In the genomic region with DNA sequence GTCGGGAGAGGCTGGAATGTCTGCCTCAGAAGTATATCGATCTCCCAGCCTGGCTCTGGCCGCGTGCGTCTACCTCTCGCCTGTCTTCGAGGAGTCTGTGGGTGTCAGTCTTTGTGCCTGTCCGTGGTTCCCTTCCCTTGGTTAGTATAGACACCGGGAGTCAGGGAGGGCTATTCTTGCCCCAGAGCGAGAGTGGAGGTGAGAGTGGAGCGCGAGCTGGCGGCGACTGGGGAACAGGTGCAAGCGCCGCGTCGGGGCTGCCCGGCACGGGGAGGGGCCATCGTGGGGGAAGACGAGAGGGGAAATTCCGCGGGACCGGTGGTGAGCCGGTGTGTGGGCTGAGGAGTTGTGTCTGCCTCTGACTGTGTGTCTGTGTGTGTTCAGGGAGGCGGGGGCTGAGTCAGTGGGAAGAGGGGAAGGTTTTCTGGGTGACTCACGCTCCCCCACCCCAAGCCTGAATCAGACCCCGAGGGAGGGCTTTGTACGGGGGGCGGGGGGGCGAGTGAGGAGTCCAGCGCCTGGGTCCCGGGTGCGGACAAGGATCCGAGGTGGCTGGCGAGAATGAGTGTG, we compare ENCODE assay signal across 8 cellular contexts. TPM values are rescaled to one million over a fixed set of nuclear protein-coding genes. Genes with fewer than 3 reads are reported as not detected.
DNase-seq lines count a peak whose midpoint lies in the region; ATAC-seq, FAIRE-seq and TF ChIP-seq lines count a peak whose summit lies in the region.

No MANE protein-coding gene starts in this region.

- H3K9me3 ChIP-seq in keratinocyte (ENCODE audit: control insufficient read depth, low read depth, low read length) = no peaks in the 10 kb centered on the region

- H3K36me3 ChIP-seq in keratinocyte (ENCODE audit: control insufficient read depth in 2 of 2, extremely low read depth in 1 of 2, insufficient read depth in 2 of 2, low read length in 2 of 2) = peaks cover 11 to 13% of the 10 kb centered on the region in 2 experiments

- peaks cover 3% of the 10 kb centered on the region for H4K20me1 ChIP-seq in keratinocyte (ENCODE audit: control insufficient read depth, extremely low read depth, insufficient read depth, low read length)

- peak overlapping the region; percentile 79 for H3K4me3 Mint-ChIP-seq in MCF 10A (ENCODE audit: unreplicated experiment)

- TF ChIP-seq CTCF in VCaP (conservative IDR thresholded peaks at IDR 0.05) (no peak), MCF 10A (IDR thresholded peaks at IDR 0.05; ENCODE audit: unreplicated experiment) (no peak), keratinocyte (optimal IDR thresholded peaks at IDR 0.05 in 1 of 3, IDR thresholded peaks at IDR 0.05 in 1 of 3, conservative IDR thresholded peaks at IDR 0.05 in 1 of 3; ENCODE audit: extremely low read depth in 1 of 3, insufficient read depth in 2 of 3, low read length in 3 of 3) (no peak)

- peak overlapping the region; percentile 33 for H2AFZ ChIP-seq in keratinocyte (ENCODE audit: control insufficient read depth, low read length)

- H3K36me3 Mint-ChIP-seq in MCF 10A (ENCODE audit: insufficient read depth, unreplicated experiment) = peaks cover 60% of the 10 kb centered on the region

- intact Hi-C loops in MCF 10A (cut with micrococcal nuclease) = no loop called here

- DNase-seq in activated CD8-positive, alpha-beta memory T cell treated with anti-CD3 and anti-CD28 coated beads for 1 hour (ENCODE audit: extremely low read depth in 1 of 2, low read depth in 1 of 2) = peak; percentile 92 to 99
- no peak for DNase-seq in activated CD8-positive, alpha-beta memory T cell treated with anti-CD3 and anti-CD28 coated beads for 24 hours
- peak; percentile 57 for DNase-seq in HTR-8/SVneo (ENCODE audit: insufficient read length, low spot score)
- peak; percentile 68 for DNase-seq in MCF 10A (ENCODE audit: unreplicated experiment)
- no peak for DNase-seq in keratinocyte (ENCODE audit: low read depth, low spot score)
- peak; percentile 94 to 95 for DNase-seq in stimulated activated CD4-positive, alpha-beta T cell treated with anti-CD3 and anti-CD28 coated beads, Interleukin-15, amount 100 ng/mL, for 1 hour (ENCODE audit: low read depth in 1 of 2, low spot score in 1 of 2)

- peak; percentile 88 for FAIRE-seq in HTR-8/SVneo (lab: Jason Lieb, UNC)
- FAIRE-seq in keratinocyte (lab: Jason Lieb, UNC) = no peak

- no peak for ATAC-seq in HG03025 (IDR thresholded peaks at IDR 0.05; ENCODE audit: low FRiP score, unreplicated experiment)

- H3K4me2 ChIP-seq in keratinocyte (ENCODE audit: control insufficient read depth, extremely low read depth, insufficient read depth, low read depth, low read length) = peak overlapping the region; percentile 99

- BruUV-seq in MCF 10A (replicated peaks; lab: Mats Ljungman, UMichigan) = no TSS peak

- H3K4me1 ChIP-seq in keratinocyte (ENCODE audit: control insufficient read depth, extremely low read depth, insufficient read depth, low read length) = peaks cover 48% of the 10 kb centered on the region

- H3K9ac ChIP-seq in keratinocyte (ENCODE audit: control insufficient read depth, extremely low read depth, insufficient read depth, low read length) = peak overlapping the region; percentile 99

- dilution Hi-C loops in keratinocyte (cut with MboI; ENCODE audit: extremely low pct_ligation_motif_present, low sequenced_read_pairs) = no loop called here

- H3K27me3 ChIP-seq in keratinocyte (ENCODE audit: control insufficient read depth, extremely low read depth, insufficient read depth, low read length) = no peaks in the 10 kb centered on the region

- POLR2A ChIA-PET in MCF 10A (lab: Yijun Ruan, JAX) = interaction anchor here (0.6 to 5.7 kb wide), 22 partner anchors 8 to 488 kb away, joined by 3 to 97 read pairs (median 5); a partner anchor contains a TSS

- no peaks in the 10 kb centered on the region for H3K27me3 Mint-ChIP-seq in MCF 10A (ENCODE audit: insufficient read depth, unreplicated experiment)

- peaks cover 44% of the 10 kb centered on the region for H3K4me1 Mint-ChIP-seq in MCF 10A (ENCODE audit: insufficient read depth, unreplicated experiment)

- H3K4me3 ChIP-seq in keratinocyte (ENCODE audit: control insufficient read depth in 2 of 3, extremely low read depth in 1 of 3, insufficient read depth in 2 of 3, low read depth in 1 of 3, low read length in 3 of 3) = peak overlapping the region; percentile 67 to 98 (median 97)

- no peaks in the 10 kb centered on the region for H3K9me1 ChIP-seq in keratinocyte (ENCODE audit: control insufficient read depth, extremely low read depth, insufficient read depth, low read length)

- peaks cover 30% of the 10 kb centered on the region for H3K79me2 ChIP-seq in keratinocyte (ENCODE audit: control insufficient read depth, insufficient read depth, low read length)

- H3K9me3 Mint-ChIP-seq in MCF 10A (ENCODE audit: unreplicated experiment) = no peaks in the 10 kb centered on the region

- peak overlapping the region; percentile 82 for H3K27ac ChIP-seq in VCaP
- peak overlapping the region; percentile 99 for H3K27ac ChIP-seq in keratinocyte (ENCODE audit: control insufficient read depth, insufficient read depth, low read length)

- CTCF ChIA-PET in MCF 10A (lab: Yijun Ruan, JAX) = interaction anchor here (1.0 to 5.8 kb wide), 3 partner anchors 9 to 99 kb away, joined by 3 to 32 read pairs (median 3); no protein-coding TSS in a partner anchor

- peak overlapping the region; percentile 87 for H3K27ac Mint-ChIP-seq in MCF 10A (ENCODE audit: low read depth, unreplicated experiment)

RNA-seq across cellular contexts. Expression of a gene that starts 8.4 kb away (rescaled TPM):
- 37.9 and 39.8 TPM in 2 replicates for total RNA-seq in MCF 10A (2022)
- polyA plus RNA-seq in keratinocyte = 1.0 to 1.6 TPM (median 1.4 TPM) in 3 replicates
- polyA plus RNA-seq in keratinocyte (2011; ENCODE audit: low read depth) = 8.2 TPM
- polyA plus RNA-seq in keratinocyte (2011; cell fraction: cytosol; rRNA removed) = 1.0 and 1.6 TPM in 2 replicates
- polyA plus RNA-seq in keratinocyte (2011; cell fraction: nucleus; rRNA removed) = 11.7 and 18.0 TPM in 2 replicates
- polyA plus RNA-seq in keratinocyte (2012; ENCODE audit: low replicate concordance) = 9.1 and 12.5 TPM in 2 replicates
- 2.3 to 8.4 TPM (median 5.9 TPM) in 3 replicates for polyA minus RNA-seq in keratinocyte
- 4.0 TPM for polyA minus RNA-seq in keratinocyte (2011; cell fraction: cytosol; rRNA and poly(A)+ RNA removed)
- polyA minus RNA-seq in keratinocyte (2011; cell fraction: nucleus; rRNA and poly(A)+ RNA removed) = 18.1 and 23.6 TPM in 2 replicates

RNA-seq across cellular contexts. Expression of a gene that starts 12.4 kb away (rescaled TPM):
- total RNA-seq in MCF 10A (2022) = 3.5 and 4.4 TPM in 2 replicates
- 0.14 to 0.45 TPM (median 0.24 TPM) in 3 replicates for polyA plus RNA-seq in keratinocyte
- polyA plus RNA-seq in keratinocyte (2011; ENCODE audit: low read depth) = not detected
- 0.09 and 0.16 TPM in 2 replicates for polyA plus RNA-seq in keratinocyte (2011; cell fraction: cytosol; rRNA removed)
- 2.1 and 3.6 TPM in 2 replicates for polyA plus RNA-seq in keratinocyte (2011; cell fraction: nucleus; rRNA removed)
- polyA plus RNA-seq in keratinocyte (2012; ENCODE audit: low replicate concordance) = 0.36 and 1.5 TPM in 2 replicates
- not detected in 3 replicates for polyA minus RNA-seq in keratinocyte
- not detected for polyA minus RNA-seq in keratinocyte (2011; cell fraction: cytosol; rRNA and poly(A)+ RNA removed)
- polyA minus RNA-seq in keratinocyte (2011; cell fraction: nucleus; rRNA and poly(A)+ RNA removed) = 2.6 TPM in 1 of 2 replicates, not detected in the other

RNA-seq across cellular contexts. Expression of a gene that starts 14.9 kb away (rescaled TPM):
- 70.2 and 83.4 TPM in 2 replicates for total RNA-seq in MCF 10A (2022)
- 41.0 to 130 TPM (median 70.9 TPM) in 3 replicates for polyA plus RNA-seq in keratinocyte
- 31.0 TPM for polyA plus RNA-seq in keratinocyte (2011; ENCODE audit: low read depth)
- polyA plus RNA-seq in keratinocyte (2011; cell fraction: cytosol; rRNA removed) = 30.0 and 56.4 TPM in 2 replicates
- polyA plus RNA-seq in keratinocyte (2011; cell fraction: nucleus; rRNA removed) = 21.9 and 22.5 TPM in 2 replicates
- 51.7 and 115 TPM in 2 replicates for polyA plus RNA-seq in keratinocyte (2012; ENCODE audit: low replicate concordance)
- polyA minus RNA-seq in keratinocyte = 11.5 to 53.1 TPM (median 28.6 TPM) in 3 replicates
- polyA minus RNA-seq in keratinocyte (2011; cell fraction: cytosol; rRNA and poly(A)+ RNA removed) = 221 TPM
- polyA minus RNA-seq in keratinocyte (2011; cell fraction: nucleus; rRNA and poly(A)+ RNA removed) = 8.3 and 23.7 TPM in 2 replicates

RNA-seq across cellular contexts. Expression of a gene that starts 15.3 kb away (rescaled TPM):
- 23.1 and 23.2 TPM in 2 replicates for total RNA-seq in MCF 10A (2022)
- 9.0 to 14.8 TPM (median 12.4 TPM) in 3 replicates for polyA plus RNA-seq in keratinocyte
- polyA plus RNA-seq in keratinocyte (2011; ENCODE audit: low read depth) = 3.5 TPM
- polyA plus RNA-seq in keratinocyte (2011; cell fraction: cytosol; rRNA removed) = 7.8 and 10.9 TPM in 2 replicates
- polyA plus RNA-seq in keratinocyte (2011; cell fraction: nucleus; rRNA removed) = 15.4 and 19.2 TPM in 2 replicates
- 6.5 and 9.8 TPM in 2 replicates for polyA plus RNA-seq in keratinocyte (2012; ENCODE audit: low replicate concordance)
- polyA minus RNA-seq in keratinocyte = 6.2 to 12.7 TPM (median 6.7 TPM) in 3 replicates
- polyA minus RNA-seq in keratinocyte (2011; cell fraction: cytosol; rRNA and poly(A)+ RNA removed) = 9.8 TPM
- polyA minus RNA-seq in keratinocyte (2011; cell fraction: nucleus; rRNA and poly(A)+ RNA removed) = 5.5 and 9.0 TPM in 2 replicates

RNA-seq across cellular contexts. Expression of a gene that starts 46.1 kb away (rescaled TPM):
- 78.5 and 87.1 TPM in 2 replicates for total RNA-seq in MCF 10A (2022)
- polyA plus RNA-seq in keratinocyte = 27.8 to 30.1 TPM (median 28.1 TPM) in 3 replicates
- polyA plus RNA-seq in keratinocyte (2011; ENCODE audit: low read depth) = 19.1 TPM
- polyA plus RNA-seq in keratinocyte (2011; cell fraction: cytosol; rRNA removed) = 21.7 and 36.9 TPM in 2 replicates
- 110 and 113 TPM in 2 replicates for polyA plus RNA-seq in keratinocyte (2011; cell fraction: nucleus; rRNA removed)
- 21.0 and 81.2 TPM in 2 replicates for polyA plus RNA-seq in keratinocyte (2012; ENCODE audit: low replicate concordance)
- 51.0 to 122 TPM (median 65.2 TPM) in 3 replicates for polyA minus RNA-seq in keratinocyte
- 83.5 TPM for polyA minus RNA-seq in keratinocyte (2011; cell fraction: cytosol; rRNA and poly(A)+ RNA removed)
- 50.3 and 60.0 TPM in 2 replicates for polyA minus RNA-seq in keratinocyte (2011; cell fraction: nucleus; rRNA and poly(A)+ RNA removed)

Comparison
In these comparisons a context has a peak if more than half of its experiments do, and no peak if none do; other contexts are left out.
1. DNase-seq: peak in activated CD8-positive, alpha-beta memory T cell treated with anti-CD3 and anti-CD28 coated beads for 1 hour (2 of 2), HTR-8/SVneo (single experiment), MCF 10A (single experiment) and stimulated activated CD4-positive, alpha-beta T cell treated with anti-CD3 and anti-CD28 coated beads, Interleukin-15, amount 100 ng/mL, for 1 hour (2 of 2); none in activated CD8-positive, alpha-beta memory T cell treated with anti-CD3 and anti-CD28 coated beads for 24 hours (single experiment) and keratinocyte (single experiment).